In the genomic region with DNA sequence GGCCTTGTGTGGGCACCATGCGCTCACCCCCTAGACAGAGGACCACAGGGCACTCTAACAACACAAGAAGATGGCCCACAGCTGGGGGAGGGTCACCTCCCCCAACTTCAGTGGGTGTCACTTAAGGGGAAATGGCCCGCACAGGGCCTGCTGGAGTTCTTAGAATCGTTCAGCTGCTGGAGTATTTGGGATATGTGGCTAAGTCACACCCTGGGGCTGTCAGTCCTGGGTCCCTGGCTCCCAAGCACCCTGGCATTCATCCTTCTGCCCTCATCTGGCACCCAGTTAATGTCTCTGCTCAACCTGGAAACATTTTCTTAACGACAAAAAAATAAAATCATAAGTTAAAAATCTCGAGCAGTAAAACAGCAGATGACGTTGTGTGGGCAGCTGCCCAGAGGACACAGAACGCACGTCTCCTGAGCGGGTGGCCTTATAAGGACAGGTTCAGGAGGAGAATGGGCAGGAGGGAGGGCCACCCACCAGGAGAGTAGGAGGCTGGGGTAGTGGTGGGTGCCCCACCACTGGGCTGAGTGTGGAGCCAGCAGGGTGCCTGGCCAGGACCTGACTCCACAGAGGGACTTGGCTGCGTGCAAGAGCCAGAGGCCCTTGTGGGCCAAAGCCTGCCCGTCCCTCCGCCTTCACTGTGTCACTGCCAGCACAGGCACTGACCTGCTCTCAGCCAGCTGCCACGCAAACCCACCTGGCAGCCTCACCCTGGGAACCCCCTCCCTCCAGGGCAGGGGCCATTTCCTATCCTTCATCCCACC, we compare ENCODE assay signal across 13 cellular contexts. TPM values are rescaled to one million over a fixed set of nuclear protein-coding genes. Genes with fewer than 3 reads are reported as not detected.
DNase-seq lines count a peak whose midpoint lies in the region; ATAC-seq and TF ChIP-seq lines count a peak whose summit lies in the region.
"Had no signal": no experiment of that assay in that cellular context is flagged by ENCODE, and none has a peak within 500 bp of the region (broad histone marks: within the 10 kb centered on the region; RNA-seq: fewer than 3 reads in every experiment).

No MANE protein-coding gene starts in this region.

- H3K27ac Mint-ChIP-seq in nephron (peak overlapping the region in 2 of 3 experiments; percentile 32 to 59), endothelial cell (ENCODE audit: unreplicated experiment) (no peak overlapping the region)
- H3K27ac Mint-ChIP-seq in naive thymus-derived CD4-positive, alpha-beta T cell: peak overlapping the region in 1 of 9 donors; percentile 64

- TF ChIP-seq CTCF in cardiac muscle cell (IDR thresholded peaks at IDR 0.05; ENCODE audit: low read depth, low read length): no peak
- no peak for TF ChIP-seq CTCF in nephron (IDR thresholded peaks at IDR 0.05; ENCODE audit: unreplicated experiment in 3 of 3)
- TF ChIP-seq CTCF in upper lobe of left lung (IDR thresholded peaks at IDR 0.05): no peak
- no peak for TF ChIP-seq CTCF in endothelial cell (IDR thresholded peaks at IDR 0.05; ENCODE audit: unreplicated experiment)

- TF ChIP-seq EP300 in upper lobe of left lung (IDR thresholded peaks at IDR 0.05): no peak

- TF ChIP-seq POLR2A in upper lobe of left lung (IDR thresholded peaks at IDR 0.05): no peak

- ATAC-seq in upper lobe of left lung (ENCODE audit: low FRiP score in 2 of 2): peak; percentile 13 to 60
- no peak for ATAC-seq in naive thymus-derived CD4-positive, alpha-beta T cell
- ATAC-seq: activated naive CD4-positive, alpha-beta T cell treated with anti-CD3 and anti-CD28 coated beads, Interleukin-2, amount 50 U/mL, for 72 hours had no signal

- H3K36me3 ChIP-seq in SJCRH30 (no peaks in the 10 kb centered on the region), cardiac muscle cell (no peaks in the 10 kb centered on the region), upper lobe of left lung (no peaks in the 10 kb centered on the region)
- H3K36me3 ChIP-seq in naive thymus-derived CD4-positive, alpha-beta T cell (ENCODE audit: control insufficient read depth in 2 of 3, insufficient read depth in 3 of 3, low read length in 3 of 3): no peaks in the 10 kb centered on the region
- H3K36me3 ChIP-seq: HAP-1 had no signal

- H3K27me3 ChIP-seq in SJCRH30 (no peaks in the 10 kb centered on the region), cardiac muscle cell (no peaks in the 10 kb centered on the region), upper lobe of left lung (no peaks in the 10 kb centered on the region)
- H3K27me3 ChIP-seq in naive thymus-derived CD4-positive, alpha-beta T cell (ENCODE audit: control insufficient read depth in 2 of 2, insufficient read depth in 2 of 2, low read length in 2 of 2): no peaks in the 10 kb centered on the region

- H3K4me1 Mint-ChIP-seq in nephron (peaks cover 71% of the 10 kb centered on the region), endothelial cell (ENCODE audit: unreplicated experiment) (peaks cover 14% of the 10 kb centered on the region)
- H3K4me1 Mint-ChIP-seq in naive thymus-derived CD4-positive, alpha-beta T cell: peaks cover 0 to 7% (median under 1%) of the 10 kb centered on the region in 7 donors

- no peak overlapping the region for H3K27ac ChIP-seq in SJCRH30
- H3K27ac ChIP-seq in cardiac muscle cell: peak overlapping the region; percentile 70
- peak overlapping the region; percentile 74 to 87 (median 76) for H3K27ac ChIP-seq in upper lobe of left lung
- H3K27ac ChIP-seq in naive thymus-derived CD4-positive, alpha-beta T cell (ENCODE audit: low read depth, low read length): no peak overlapping the region

- no peaks in the 10 kb centered on the region for H3K36me3 Mint-ChIP-seq in nephron (ENCODE audit: low read depth)
- H3K36me3 Mint-ChIP-seq in endothelial cell (ENCODE audit: low read depth, unreplicated experiment): no peaks in the 10 kb centered on the region
- no peaks in the 10 kb centered on the region for H3K36me3 Mint-ChIP-seq in naive thymus-derived CD4-positive, alpha-beta T cell
- H3K36me3 Mint-ChIP-seq: activated naive CD4-positive, alpha-beta T cell treated with anti-CD3 and anti-CD28 coated beads, Interleukin-2, amount 50 U/mL, for 72 hours had no signal

- WGBS in upper lobe of left lung, 2 donors: 51 to 54% methylated on average over 12 to 13 of the region's 13 CpGs

- POLR2A ChIA-PET in naive thymus-derived CD4-positive, alpha-beta T cell (lab: Charles Lee): no interaction called here

- H3K4me3 Mint-ChIP-seq in nephron (no peak overlapping the region), endothelial cell (ENCODE audit: unreplicated experiment) (no peak overlapping the region)
- H3K4me3 Mint-ChIP-seq in naive thymus-derived CD4-positive, alpha-beta T cell: no peak overlapping the region

- H3K27me3 Mint-ChIP-seq in nephron (ENCODE audit: low read depth): peaks cover 4% of the 10 kb centered on the region
- H3K27me3 Mint-ChIP-seq in endothelial cell (ENCODE audit: unreplicated experiment): peaks cover 4% of the 10 kb centered on the region
- H3K27me3 Mint-ChIP-seq in naive thymus-derived CD4-positive, alpha-beta T cell: peaks cover 0 to 12% (median 6%) of the 10 kb centered on the region in 5 donors

- CTCF ChIA-PET in naive thymus-derived CD4-positive, alpha-beta T cell (lab: Charles Lee): interaction anchor here (0.7 kb wide), 1 partner anchor 55 kb away, joined by 3 read pairs; no protein-coding TSS in a partner anchor

- no peak overlapping the region for H3K4me3 ChIP-seq in SJCRH30
- H3K4me3 ChIP-seq in cardiac muscle cell: no peak overlapping the region
- H3K4me3 ChIP-seq in upper lobe of left lung: no peak overlapping the region
- H3K4me3 ChIP-seq in naive thymus-derived CD4-positive, alpha-beta T cell (ENCODE audit: low read length): no peak overlapping the region
- H3K4me3 ChIP-seq: HAP-1 had no signal

- H3K9me3 ChIP-seq in SJCRH30 (replicated peaks) (no peaks in the 10 kb centered on the region), cardiac muscle cell (ENCODE audit: low read depth) (no peaks in the 10 kb centered on the region), upper lobe of left lung (no peaks in the 10 kb centered on the region)
- H3K9me3 ChIP-seq in naive thymus-derived CD4-positive, alpha-beta T cell (ENCODE audit: control insufficient read depth in 2 of 3, low read length in 3 of 3): no peaks in the 10 kb centered on the region
- H3K9me3 ChIP-seq: HAP-1 had no signal

- H3K9me3 Mint-ChIP-seq in nephron: no peaks in the 10 kb centered on the region
- no peaks in the 10 kb centered on the region for H3K9me3 Mint-ChIP-seq in endothelial cell (ENCODE audit: unreplicated experiment)
- no peaks in the 10 kb centered on the region for H3K9me3 Mint-ChIP-seq in naive thymus-derived CD4-positive, alpha-beta T cell
- H3K9me3 Mint-ChIP-seq: activated naive CD4-positive, alpha-beta T cell treated with anti-CD3 and anti-CD28 coated beads, Interleukin-2, amount 50 U/mL, for 72 hours had no signal

- intact Hi-C loops in naive thymus-derived CD4-positive, alpha-beta T cell (cut with micrococcal nuclease): no loop called here

- H3K4me1 ChIP-seq in SJCRH30 (peaks cover 41% of the 10 kb centered on the region), cardiac muscle cell (ENCODE audit: low read depth) (peaks cover 25% of the 10 kb centered on the region), upper lobe of left lung (peaks cover 37 to 62% (median 56%) of the 10 kb centered on the region in 4 donors)
- no peaks in the 10 kb centered on the region for H3K4me1 ChIP-seq in naive thymus-derived CD4-positive, alpha-beta T cell (ENCODE audit: control insufficient read depth in 2 of 2, insufficient read depth in 2 of 2, low read length in 2 of 2)

- DNase-seq in SJCRH30 (peak; percentile 32 to 36), cardiac muscle cell (ENCODE audit: low read depth in 1 of 2, low spot score in 1 of 2) (no peak), upper lobe of left lung (peak; percentile 51 to 78), retina (no peak), HuH-7 (ENCODE audit: low spot score) (no peak), endothelial cell (ENCODE audit: low spot score) (no peak)
- no peak for DNase-seq in naive thymus-derived CD4-positive, alpha-beta T cell
- DNase-seq: NCI-H187 treated with DMSO at 0.1 percent for 48 hours had no signal

RNA-seq across cellular contexts. Expression of gene KBTBD13, which starts 11.5 kb away (rescaled TPM):
- 0.08 and 0.15 TPM in 2 replicates for total RNA-seq in SJCRH30 (2014; rRNA removed; shearing (Covaris generic))
- total RNA-seq in cardiac muscle cell (3.3 and 5.0 TPM in 2 replicates), upper lobe of left lung (not detected), endothelial cell (ENCODE audit: unreplicated experiment) (not detected)
- 4.8 and 5.0 TPM in 2 replicates for polyA plus RNA-seq in cardiac muscle cell
- not detected for total RNA-seq in naive thymus-derived CD4-positive, alpha-beta T cell
- not detected for polyA plus RNA-seq in naive thymus-derived CD4-positive, alpha-beta T cell
- total RNA-seq: activated CD8-positive, alpha-beta memory T cell treated with anti-CD3 and anti-CD28 coated beads for 36 hours; activated naive CD4-positive, alpha-beta T cell treated with anti-CD3 and anti-CD28 coated beads, Interleukin-2, amount 50 U/mL, for 72 hours; T-helper 2 cell treated with Interferon-gamma antibody and Interleukin-4, amounts not matched to agents 100 ng/mL and 5 ng/mL, for 36 hours had no signal

RNA-seq across cellular contexts. Expression of gene RASL12, which starts 20.3 kb away (rescaled TPM):
- total RNA-seq in SJCRH30 (2014; rRNA removed; shearing (Covaris generic)): 0.08 TPM in 1 of 2 replicates, not detected in the other
- total RNA-seq in cardiac muscle cell: 7.0 and 38.2 TPM in 2 replicates
- 4.0 and 28.4 TPM in 2 replicates for polyA plus RNA-seq in cardiac muscle cell
- 10 to 100 TPM; 12.8 to 49.9 (median 24.9) TPM for total RNA-seq in upper lobe of left lung
- 0.69 TPM for total RNA-seq in endothelial cell (ENCODE audit: unreplicated experiment)
- total RNA-seq in naive thymus-derived CD4-positive, alpha-beta T cell: not detected
- polyA plus RNA-seq in naive thymus-derived CD4-positive, alpha-beta T cell: not detected
- total RNA-seq: activated CD8-positive, alpha-beta memory T cell treated with anti-CD3 and anti-CD28 coated beads for 36 hours; activated naive CD4-positive, alpha-beta T cell treated with anti-CD3 and anti-CD28 coated beads, Interleukin-2, amount 50 U/mL, for 72 hours; T-helper 2 cell treated with Interferon-gamma antibody and Interleukin-4, amounts not matched to agents 100 ng/mL and 5 ng/mL, for 36 hours had no signal

RNA-seq across cellular contexts. Expression of gene UBAP1L, which starts 26.9 kb away (rescaled TPM):
- total RNA-seq in SJCRH30 (2014; rRNA removed; shearing (Covaris generic)): 0.59 and 0.73 TPM in 2 replicates
- 3.7 and 5.1 TPM in 2 replicates for total RNA-seq in cardiac muscle cell
- polyA plus RNA-seq in cardiac muscle cell: 1.6 and 2.7 TPM in 2 replicates
- total RNA-seq in upper lobe of left lung: 10 to 100 TPM in 1 of 6 donors, 1 to 10 TPM in 5; 3.3 to 10.5 (median 4.8) TPM
- 1.8 TPM for total RNA-seq in endothelial cell (ENCODE audit: unreplicated experiment)
- total RNA-seq in naive thymus-derived CD4-positive, alpha-beta T cell: 10 to 100 TPM in 4 of 5 experiments, 1 to 10 TPM in 1; 6.4 to 17.1 (median 13.5) TPM
- polyA plus RNA-seq in naive thymus-derived CD4-positive, alpha-beta T cell: under 1 TPM; 0.09 to 0.20 TPM

RNA-seq across cellular contexts. Expression of gene SLC51B, which starts 42.9 kb away (rescaled TPM):
- total RNA-seq in SJCRH30 (2014; rRNA removed; shearing (Covaris generic)): 0.36 TPM in 1 of 2 replicates, not detected in the other
- total RNA-seq in cardiac muscle cell (not detected in 2 replicates), upper lobe of left lung (1 to 10 TPM in 3 of 6 donors, under 1 TPM in 1, not detected in 2; 0.69 to 6.6 (median 4.4) TPM), endothelial cell (ENCODE audit: unreplicated experiment) (not detected)
- not detected in 2 replicates for polyA plus RNA-seq in cardiac muscle cell
- not detected for total RNA-seq in naive thymus-derived CD4-positive, alpha-beta T cell
- polyA plus RNA-seq in naive thymus-derived CD4-positive, alpha-beta T cell: not detected
- total RNA-seq: activated CD8-positive, alpha-beta memory T cell treated with anti-CD3 and anti-CD28 coated beads for 36 hours; activated naive CD4-positive, alpha-beta T cell treated with anti-CD3 and anti-CD28 coated beads, Interleukin-2, amount 50 U/mL, for 72 hours; T-helper 2 cell treated with Interferon-gamma antibody and Interleukin-4, amounts not matched to agents 100 ng/mL and 5 ng/mL, for 36 hours had no signal

RNA-seq across cellular contexts. Expression of gene PDCD7, which starts 45.5 kb away (rescaled TPM):
- 22.8 and 25.4 TPM in 2 replicates for total RNA-seq in SJCRH30 (2014; rRNA removed; shearing (Covaris generic))
- total RNA-seq in cardiac muscle cell: 21.5 and 35.5 TPM in 2 replicates
- polyA plus RNA-seq in cardiac muscle cell: 18.7 and 28.4 TPM in 2 replicates
- total RNA-seq in upper lobe of left lung: 10 to 100 TPM; 14.9 to 38.8 (median 20.0) TPM
- total RNA-seq in endothelial cell (ENCODE audit: unreplicated experiment): 19.3 TPM
- 10 to 100 TPM; 23.0 to 38.6 (median 36.9) TPM for total RNA-seq in naive thymus-derived CD4-positive, alpha-beta T cell
- 10 to 100 TPM; 10.6 to 26.5 TPM for polyA plus RNA-seq in naive thymus-derived CD4-positive, alpha-beta T cell

Comparison
In these comparisons a context has a peak if more than half of its experiments do, and no peak if none do; other contexts are left out.
1. DNase-seq: peak in SJCRH30 (2 of 2) and upper lobe of left lung (2 of 2); none in cardiac muscle cell (0 of 2), retina (single experiment), HuH-7 (single experiment), endothelial cell (single experiment) and naive thymus-derived CD4-positive, alpha-beta T cell (0 of 9).
2. H3K27ac ChIP-seq: peak in cardiac muscle cell (single experiment) and upper lobe of left lung (4 of 4); none in SJCRH30 (single experiment) and naive thymus-derived CD4-positive, alpha-beta T cell (single experiment).